Comparison of ENCODE assay signal across 23 cellular contexts in genomic region chr2:68417931-68418330, GRCh38. TPM values are rescaled to one million over a fixed set of nuclear protein-coding genes. Genes with fewer than 3 reads are reported as not detected.
A peak's percentile ranks its signal among the peaks of the same experiment; 100 is the strongest.
DNase-seq lines count a peak whose midpoint lies in the region; ATAC-seq, FAIRE-seq and TF ChIP-seq lines count a peak whose summit lies in the region.
"Had no signal": no experiment of that assay in that cellular context is flagged by ENCODE, and none has a peak within 500 bp of the region (broad histone marks: within the 10 kb centered on the region; RNA-seq: fewer than 3 reads in every experiment).

No MANE protein-coding gene starts in this region.

- no peak for TF ChIP-seq POLR2A in prostate gland (IDR thresholded peaks at IDR 0.05)

- peak overlapping the region; percentile 47 for H3K4me2 ChIP-seq in BLaER1

- no peak for TF ChIP-seq CTCF in prostate gland (IDR thresholded peaks at IDR 0.05)
- no peak for TF ChIP-seq CTCF in osteocyte (IDR thresholded peaks at IDR 0.05)

- DNase-seq in GM18507 (ENCODE audit: extremely low spot score, insufficient read length, low read depth) (no peak), MV-4-11 (lab: John Stamatoyannopoulos, UW) (peak; percentile 54), middle frontal gyrus (ENCODE audit: extremely low spot score, low spot score) (no peak), prostate gland (ENCODE audit: low spot score) (no peak), osteocyte (ENCODE audit: extremely low spot score, unreplicated experiment) (no peak)
- no peak for DNase-seq in effector memory CD8-positive, alpha-beta T cell
- DNase-seq in activated naive CD4-positive, alpha-beta T cell (lab: John Stamatoyannopoulos, UW) = no peak
- DNase-seq: activated CD4-positive, alpha-beta T cell treated with anti-CD3 and anti-CD28 coated beads for 4 hours; activated T-cell treated with anti-CD3 and anti-CD28 coated beads, Interleukin-2, amount 50 U/mL, for 1 hour; adrenal gland; DMS 273 treated with DMSO at 0.1 percent for 48 hours; mammary epithelial cell; NCI-H1930; NCI-H524; right lobe of liver; stimulated activated CD4-positive, alpha-beta T cell treated with anti-CD3 and anti-CD28 coated beads, Interleukin-2, amount 100 ng/mL, for 48 hours; stimulated activated CD8-positive, alpha-beta memory T cell treated with anti-CD3 and anti-CD28 coated beads, Interleukin-4, amount 100 ng/mL, for 48 hours had no signal

- 42% methylated on average over 1 of the region's 1 CpG for WGBS in prostate gland

- peak overlapping the region; percentile 43 to 55 for H3K4me3 Mint-ChIP-seq in effector memory CD8-positive, alpha-beta T cell
- H3K4me3 Mint-ChIP-seq in osteocyte (ENCODE audit: unreplicated experiment) = no peak overlapping the region
- H3K4me3 Mint-ChIP-seq: neural crest cell, type B pancreatic cell had no signal

- H3K4me1 ChIP-seq in BLaER1 (peaks cover 50% of the 10 kb centered on the region), prostate gland (replicated peaks) (no peaks in the 10 kb centered on the region)
- H3K4me1 ChIP-seq: adrenal gland, gastroesophageal sphincter, right lobe of liver had no signal

- peak; percentile 56 for FAIRE-seq in GM18507 (lab: Jason Lieb, UNC)

- no peak overlapping the region for H3K9ac ChIP-seq in BLaER1

- H3K9me3 ChIP-seq in BLaER1 (peaks cover 14% of the 10 kb centered on the region), prostate gland (no peaks in the 10 kb centered on the region)
- H3K9me3 ChIP-seq: adrenal gland, gastroesophageal sphincter, right lobe of liver had no signal

- H3K27me3 ChIP-seq in BLaER1 (no peaks in the 10 kb centered on the region), prostate gland (replicated peaks; ENCODE audit: insufficient read depth) (no peaks in the 10 kb centered on the region)
- H3K27me3 ChIP-seq: adrenal gland, gastroesophageal sphincter, right lobe of liver had no signal

- peak overlapping the region; percentile 24; the same call in 1 of the 2 replicates for H3K27ac ChIP-seq in BLaER1
- H3K27ac ChIP-seq in prostate gland = no peak overlapping the region
- H3K27ac ChIP-seq: adrenal gland, gastroesophageal sphincter, right lobe of liver had no signal

- ATAC-seq in effector memory CD8-positive, alpha-beta T cell (replicated peaks) = peak; percentile 72
- ATAC-seq: gastroesophageal sphincter had no signal

- no peaks in the 10 kb centered on the region for H4K20me1 ChIP-seq in BLaER1

- H3K36me3 ChIP-seq in BLaER1 (no peaks in the 10 kb centered on the region), prostate gland (no peaks in the 10 kb centered on the region)
- H3K36me3 ChIP-seq: adrenal gland, gastroesophageal sphincter, right lobe of liver had no signal

- peak overlapping the region; percentile 82 to 95 for H3K27ac Mint-ChIP-seq in effector memory CD8-positive, alpha-beta T cell
- H3K27ac Mint-ChIP-seq in osteocyte (ENCODE audit: unreplicated experiment) = no peak overlapping the region
- H3K27ac Mint-ChIP-seq: type B pancreatic cell had no signal

- H3K9me3 Mint-ChIP-seq in effector memory CD8-positive, alpha-beta T cell = no peaks in the 10 kb centered on the region
- no peaks in the 10 kb centered on the region for H3K9me3 Mint-ChIP-seq in osteocyte (ENCODE audit: unreplicated experiment)
- H3K9me3 Mint-ChIP-seq: neural crest cell had no signal

- peaks cover 3% of the 10 kb centered on the region for H3K36me3 Mint-ChIP-seq in effector memory CD8-positive, alpha-beta T cell (ENCODE audit: insufficient read depth)
- no peaks in the 10 kb centered on the region for H3K36me3 Mint-ChIP-seq in osteocyte (ENCODE audit: unreplicated experiment)
- H3K36me3 Mint-ChIP-seq: type B pancreatic cell had no signal

- intact Hi-C loops in prostate gland (cut with DNase I) = no loop called here

- no peak overlapping the region for H3K4me3 ChIP-seq in BLaER1
- no peak overlapping the region for H3K4me3 ChIP-seq in prostate gland
- H3K4me3 ChIP-seq: adrenal gland, gastroesophageal sphincter, right lobe of liver had no signal

- peaks cover 36 to 62% of the 10 kb centered on the region in 2 donors for H3K4me1 Mint-ChIP-seq in effector memory CD8-positive, alpha-beta T cell (ENCODE audit: low read depth in 2 of 2)
- H3K4me1 Mint-ChIP-seq in osteocyte (ENCODE audit: unreplicated experiment) = no peaks in the 10 kb centered on the region

- no peaks in the 10 kb centered on the region for H3K27me3 Mint-ChIP-seq in effector memory CD8-positive, alpha-beta T cell
- peaks cover 15% of the 10 kb centered on the region for H3K27me3 Mint-ChIP-seq in osteocyte (ENCODE audit: unreplicated experiment)

RNA-seq across cellular contexts. Expression of gene FBXO48, which starts 49.2 kb away (rescaled TPM):
- total RNA-seq in prostate gland (under 1 TPM; 0.77 to 0.85 TPM), osteocyte (0.81 and 1.0 TPM in 2 replicates)

RNA-seq across cellular contexts. Expression of gene APLF, which starts 49.5 kb away (rescaled TPM):
- 10 to 100 TPM in 1 of 2 donors, 1 to 10 TPM in 1; 7.3 to 10.2 TPM for total RNA-seq in prostate gland
- total RNA-seq in osteocyte = 5.8 and 6.4 TPM in 2 replicates

RNA-seq across cellular contexts. Expression of gene PLEK, which starts 52.8 kb away (rescaled TPM):
- total RNA-seq in prostate gland (1 to 10 TPM in 1 of 2 donors, under 1 TPM in 1; 0.59 to 2.1 TPM), osteocyte (0.19 TPM in 1 of 2 replicates, not detected in the other)
- total RNA-seq: chondrocyte, neural crest cell, RPMI7951 had no signal
